1 cellular context compared by ENCODE assay signal in genomic region chr9:68482548-68482947, GRCh38.
TF ChIP-seq lines count a peak whose summit lies in the region.

No MANE protein-coding gene starts in this region.

TF ChIP-seq in GM23338, 12 proteins besides CTCF, POLR2A, EP300 and RAD21 (continued from another document):
- TF ChIP-seq, protein P1, sequence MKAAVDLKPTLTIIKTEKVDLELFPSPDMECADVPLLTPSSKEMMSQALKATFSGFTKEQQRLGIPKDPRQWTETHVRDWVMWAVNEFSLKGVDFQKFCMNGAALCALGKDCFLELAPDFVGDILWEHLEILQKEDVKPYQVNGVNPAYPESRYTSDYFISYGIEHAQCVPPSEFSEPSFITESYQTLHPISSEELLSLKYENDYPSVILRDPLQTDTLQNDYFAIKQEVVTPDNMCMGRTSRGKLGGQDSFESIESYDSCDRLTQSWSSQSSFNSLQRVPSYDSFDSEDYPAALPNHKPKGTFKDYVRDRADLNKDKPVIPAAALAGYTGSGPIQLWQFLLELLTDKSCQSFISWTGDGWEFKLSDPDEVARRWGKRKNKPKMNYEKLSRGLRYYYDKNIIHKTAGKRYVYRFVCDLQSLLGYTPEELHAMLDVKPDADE (IDR thresholded peaks at IDR 0.05): no peak
- TF ChIP-seq STAT1 (IDR thresholded peaks at IDR 0.05; ENCODE audit: unreplicated experiment): no peak
- no peak for TF ChIP-seq EZH2phosphoT487 (IDR thresholded peaks at IDR 0.05; ENCODE audit: unreplicated experiment)
- TF ChIP-seq REST (IDR thresholded peaks at IDR 0.05; ENCODE audit: unreplicated experiment): no peak
- TF ChIP-seq CREB1 (CRISPR knock-in tag; IDR thresholded peaks at IDR 0.05; ENCODE audit: low read depth): no peak
- TF ChIP-seq NANOG (IDR thresholded peaks at IDR 0.05; ENCODE audit: borderline replicate concordance): no peak
